In the genomic region with DNA sequence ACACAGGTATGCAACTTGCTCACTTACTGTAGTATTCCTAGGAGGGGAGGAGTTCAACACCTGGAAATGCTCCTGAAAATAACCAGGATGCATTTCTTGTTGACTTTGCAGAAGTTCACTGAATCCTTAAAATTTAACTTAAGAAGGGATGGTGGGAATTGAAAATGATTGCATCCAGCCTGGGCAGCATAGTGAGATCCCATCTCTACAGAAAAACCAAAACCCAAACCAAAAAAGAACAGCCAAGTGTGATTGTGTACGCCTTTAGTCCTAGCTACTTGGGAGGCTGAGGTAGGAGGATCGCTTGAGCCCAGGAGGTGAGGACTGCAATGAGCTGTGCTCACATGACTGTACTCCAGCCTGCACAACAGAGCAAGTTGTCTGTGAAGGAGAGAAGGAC, we compare ENCODE assay signal across 22 cellular contexts. TPM values are rescaled to one million over a fixed set of nuclear protein-coding genes. Genes with fewer than 3 reads are reported as not detected.
DNase-seq lines count a peak whose midpoint lies in the region; ATAC-seq, FAIRE-seq and TF ChIP-seq lines count a peak whose summit lies in the region.
"Had no signal": no experiment of that assay in that cellular context is flagged by ENCODE, and none has a peak within 500 bp of the region (broad histone marks: within the 10 kb centered on the region; RNA-seq: fewer than 3 reads in every experiment).

No MANE protein-coding gene starts in this region.

- H3K9me3 Mint-ChIP-seq in activated naive CD8-positive, alpha-beta T cell (ENCODE audit: low read depth): peaks cover 8% of the 10 kb centered on the region
- peaks cover 2% of the 10 kb centered on the region for H3K9me3 Mint-ChIP-seq in activated naive CD8-positive, alpha-beta T cell treated with anti-CD3 and anti-CD28 coated beads for 36 hours

- H3K4me3 Mint-ChIP-seq in activated naive CD8-positive, alpha-beta T cell: peak overlapping the region; percentile 60
- H3K4me3 Mint-ChIP-seq in activated naive CD8-positive, alpha-beta T cell treated with anti-CD3 and anti-CD28 coated beads for 36 hours: no peak overlapping the region
- H3K4me3 Mint-ChIP-seq: CD4-positive, CD25-positive, alpha-beta regulatory T cell had no signal

- CTCF ChIA-PET in HEK293 (lab: Yijun Ruan, JAX) (interaction anchor here (0.7 kb wide), 2 partner anchors 80 to 204 kb away, joined by 4 read pairs; no protein-coding TSS in a partner anchor), K562 (lab: Yijun Ruan, JAX; ENCODE audit: low intra/inter-chr PET ratio) (no interaction called here)

- peaks cover 31% of the 10 kb centered on the region for H3K27me3 Mint-ChIP-seq in activated naive CD8-positive, alpha-beta T cell
- peaks cover 38% of the 10 kb centered on the region for H3K27me3 Mint-ChIP-seq in activated naive CD8-positive, alpha-beta T cell treated with anti-CD3 and anti-CD28 coated beads for 36 hours

- H4K20me1 ChIP-seq in K562 (replicated peaks; ENCODE audit: control insufficient read depth, insufficient read depth, low read length): no peaks in the 10 kb centered on the region
- H4K20me1 ChIP-seq: BLaER1 had no signal

- H3K9me1 ChIP-seq in K562 (ENCODE audit: control insufficient read depth, insufficient read depth, low read length): no peaks in the 10 kb centered on the region

- H3K9me3 ChIP-seq in HEK293 (ENCODE audit: control insufficient read depth, insufficient read depth, low read depth, low read length) (no peaks in the 10 kb centered on the region), K562 (replicated peaks; ENCODE audit: control insufficient read depth, insufficient read depth, low read depth, low read length) (no peaks in the 10 kb centered on the region)
- H3K9me3 ChIP-seq: BLaER1, Caco-2 had no signal

- H3K36me3 Mint-ChIP-seq in activated naive CD8-positive, alpha-beta T cell: no peaks in the 10 kb centered on the region
- peaks cover 3% of the 10 kb centered on the region for H3K36me3 Mint-ChIP-seq in activated naive CD8-positive, alpha-beta T cell treated with anti-CD3 and anti-CD28 coated beads for 36 hours
- H3K36me3 Mint-ChIP-seq: CD4-positive, CD25-positive, alpha-beta regulatory T cell; CD8-positive, alpha-beta T cell had no signal

- peaks cover 2 to 14% of the 10 kb centered on the region in 2 experiments; a peak in 4 of 5 replicates for H3K27me3 ChIP-seq in K562 (ENCODE audit: control insufficient read depth in 2 of 2, insufficient read depth in 2 of 2, low read length in 2 of 2)
- H3K27me3 ChIP-seq: BLaER1 had no signal

- TF ChIP-seq EP300 in K562 (IDR thresholded peaks at IDR 0.05; ENCODE audit: low read length): no peak

- FAIRE-seq in K562 (lab: Jason Lieb, UNC): no peak
- FAIRE-seq: A204.1, G401.6, GM12892 had no signal

- no peak overlapping the region for H3K27ac ChIP-seq in HEK293 (ENCODE audit: extremely low read depth, low read depth, low read length)
- no peak overlapping the region for H3K27ac ChIP-seq in K562 (ENCODE audit: extremely low read depth, low read depth, low read length)
- H3K27ac ChIP-seq: 22Rv1, BLaER1, C4-2B had no signal

- TF ChIP-seq POLR2A in K562 (conservative IDR thresholded peaks at IDR 0.05): no peak

- H3K4me1 ChIP-seq in HEK293 (ENCODE audit: control insufficient read depth, insufficient read depth, low read length) (peaks cover 3% of the 10 kb centered on the region; the same call in 1 of the 2 replicates), K562 (replicated peaks in 1 of 2; ENCODE audit: control insufficient read depth in 2 of 2, insufficient read depth in 2 of 2, low read length in 2 of 2) (peaks cover 3 to 5% of the 10 kb centered on the region in 2 experiments; a peak in 3 of 5 replicates)
- H3K4me1 ChIP-seq: BLaER1, Caco-2 had no signal

- no peak overlapping the region for H3K4me3 ChIP-seq in HEK293 (ENCODE audit: low read depth, low read length)
- H3K4me3 ChIP-seq in K562: no peak overlapping the region
- H3K4me3 ChIP-seq: BLaER1 had no signal

- POLR2A ChIA-PET in HEK293 (lab: Yijun Ruan, JAX): interaction anchor here (0.8 kb wide), 1 partner anchor 14 kb away, joined by 5 read pairs; the partner anchor contains the start of gene GLO1
- POLR2A ChIA-PET in K562 (lab: Yijun Ruan, JAX): interaction anchor here (0.7 to 1.0 kb wide), 2 partner anchors 9 to 10 kb away, joined by 3 read pairs; no protein-coding TSS in a partner anchor

- peak overlapping the region; percentile 40 for H2AFZ ChIP-seq in K562 (ENCODE audit: low read depth, low read length)

- no TSS peak for BruUV-seq in K562 (replicated peaks; lab: Mats Ljungman, UMichigan)

- no peaks in the 10 kb centered on the region for H3K79me2 ChIP-seq in K562 (ENCODE audit: control insufficient read depth, insufficient read depth, low read length)

- 11% methylated on average over 2 of the region's 2 CpGs for WGBS in K562 (ENCODE audit: insufficient coverage, low coverage, missing lambda C conversion rate)

- ATAC-seq in K562 (peak; percentile 25; the same call in 2 of the 3 replicates), esophagus mucosa (no peak), HG02981 (IDR thresholded peaks at IDR 0.05; ENCODE audit: unreplicated experiment) (no peak)
- ATAC-seq: CD8-positive, alpha-beta T cell had no signal

- TF ChIP-seq CTCF in HEK293 (tag by site-specific recombination; IDR thresholded peaks at IDR 0.05) (no peak), K562 (IDR thresholded peaks at IDR 0.05 in 2 of 3, conservative IDR thresholded peaks at IDR 0.05 in 1 of 3; ENCODE audit: insufficient read depth in 2 of 3, low read depth in 1 of 3, low read length in 3 of 3) (no peak)

- H3K36me3 ChIP-seq in HEK293 (ENCODE audit: control insufficient read depth in 2 of 2, insufficient read depth in 1 of 2, low read length in 2 of 2) (no peaks in the 10 kb centered on the region), K562 (ENCODE audit: control insufficient read depth, insufficient read depth, low read length) (no peaks in the 10 kb centered on the region)
- H3K36me3 ChIP-seq: BLaER1 had no signal

- TF ChIP-seq RAD21 in K562 (CRISPR knock-in tag; conservative IDR thresholded peaks at IDR 0.05 in 1 of 2, IDR thresholded peaks at IDR 0.05 in 1 of 2): no peak

- peaks cover 20% of the 10 kb centered on the region for H3K4me1 Mint-ChIP-seq in activated naive CD8-positive, alpha-beta T cell (ENCODE audit: low read depth)
- H3K4me1 Mint-ChIP-seq in activated naive CD8-positive, alpha-beta T cell treated with anti-CD3 and anti-CD28 coated beads for 36 hours: peaks cover 17% of the 10 kb centered on the region

- H3K4me2 ChIP-seq in K562 (ENCODE audit: insufficient read depth, low read length): no peak overlapping the region
- H3K4me2 ChIP-seq: BLaER1 had no signal

- H3K27ac Mint-ChIP-seq in activated naive CD8-positive, alpha-beta T cell: no peak overlapping the region
- no peak overlapping the region for H3K27ac Mint-ChIP-seq in activated naive CD8-positive, alpha-beta T cell treated with anti-CD3 and anti-CD28 coated beads for 36 hours
- H3K27ac Mint-ChIP-seq: B cell; CD4-positive, CD25-positive, alpha-beta regulatory T cell; CD8-positive, alpha-beta T cell had no signal

- in situ Hi-C loops in K562 (cut with MboI): no loop called here

- intact Hi-C loops in K562 (cut with micrococcal nuclease): no loop called here

- H3K9ac ChIP-seq in K562 (ENCODE audit: insufficient read depth in 1 of 2, low read depth in 2 of 2, low read length in 2 of 2): no peak overlapping the region
- H3K9ac ChIP-seq: BLaER1 had no signal

- DNase-seq in activated naive CD8-positive, alpha-beta T cell treated with anti-CD3 and anti-CD28 coated beads for 36 hours: no peak
- DNase-seq in K562 (ENCODE audit: extremely low read depth in 1 of 4, low spot score in 3 of 4): no peak
- DNase-seq: Caco-2; CD4-positive, CD25-positive, alpha-beta regulatory T cell; CD8-positive, alpha-beta T cell; DMS153; DND-41; GOT3; H7; HCEC 1CT had no signal

RNA-seq across cellular contexts. Expression of gene DNAH8, which starts 1.7 kb away (rescaled TPM):
- total RNA-seq in activated naive CD8-positive, alpha-beta T cell treated with anti-CD3 and anti-CD28 coated beads for 36 hours: under 1 TPM in 1 of 2 experiments, not detected in 1; 0.08 TPM
- 34.0 and 46.0 TPM in 2 replicates for total RNA-seq in K562 (2011; cell fraction: chromatin; rRNA removed; ENCODE audit: low replicate concordance)
- 2.8 and 5.4 TPM in 2 replicates for total RNA-seq in K562 (2011; cell fraction: nucleolus; rRNA removed)
- total RNA-seq in K562 (2011; cell fraction: nucleoplasm; rRNA removed): 5.0 and 10.5 TPM in 2 replicates
- total RNA-seq in K562 (2014; rRNA removed) (1.3 and 1.4 TPM in 2 replicates), K562 (2014; rRNA removed; fragmentation: Illumina TruSeq; extraction: Trizol) (3.9 and 4.2 TPM in 2 replicates), K562 (2015; rRNA removed; fragmentation: Illumina TruSeq; extraction: Trizol) (2.7 and 3.0 TPM in 2 replicates), K562 (2021) (2.8 and 2.9 TPM in 2 replicates), esophagus mucosa (0.04 TPM)
- polyA plus RNA-seq in K562 (2011; rRNA removed) (4.2 and 6.8 TPM in 2 replicates), K562 (2014; fragmentation: Illumina TruSeq; extraction: Trizol) (1.9 and 2.2 TPM in 2 replicates), K562 (2014; fragmentation: Nextera tagmentation; extraction: Ambion mirVana) (1 to 10 TPM; 1.2 to 1.3 TPM), K562 (2014; rRNA removed) (2.5 and 4.0 TPM in 2 replicates)
- 0.49 and 2.6 TPM in 2 replicates for polyA plus RNA-seq in K562 (2011; cell fraction: cytosol; rRNA removed)
- polyA plus RNA-seq in K562 (2011; cell fraction: nucleus; rRNA removed): 13.0 and 21.6 TPM in 2 replicates
- polyA plus RNA-seq in K562 (2012): 2.2 and 3.1 TPM in 2 replicates
- 12.4 and 32.0 TPM in 2 replicates for polyA minus RNA-seq in K562 (2011; rRNA and poly(A)+ RNA removed)
- 1.4 and 2.3 TPM in 2 replicates for polyA minus RNA-seq in K562 (2011; cell fraction: cytosol; rRNA and poly(A)+ RNA removed)
- 7.8 and 27.9 TPM in 2 replicates for polyA minus RNA-seq in K562 (2011; cell fraction: nucleus; rRNA and poly(A)+ RNA removed)
- total RNA-seq: Caco-2; CD8-positive, alpha-beta T cell had no signal
- polyA plus RNA-seq: AG04450 had no signal

RNA-seq across cellular contexts. Expression of gene GLO1, which starts 13.9 kb away (rescaled TPM):
- 100 to 1,000 TPM; 163 to 168 TPM for total RNA-seq in activated naive CD8-positive, alpha-beta T cell treated with anti-CD3 and anti-CD28 coated beads for 36 hours
- 16.7 and 46.2 TPM in 2 replicates for total RNA-seq in K562 (2011; cell fraction: chromatin; rRNA removed; ENCODE audit: low replicate concordance)
- 17.6 and 18.0 TPM in 2 replicates for total RNA-seq in K562 (2011; cell fraction: nucleolus; rRNA removed)
- 33.9 and 56.4 TPM in 2 replicates for total RNA-seq in K562 (2011; cell fraction: nucleoplasm; rRNA removed)
- 185 and 193 TPM in 2 replicates for total RNA-seq in K562 (2014; rRNA removed)
- total RNA-seq in K562 (2014; rRNA removed; fragmentation: Illumina TruSeq; extraction: Trizol): 268 and 311 TPM in 2 replicates
- 234 and 252 TPM in 2 replicates for total RNA-seq in K562 (2015; rRNA removed; fragmentation: Illumina TruSeq; extraction: Trizol)
- total RNA-seq in K562 (2021): 171 and 173 TPM in 2 replicates
- 253 and 331 TPM in 2 replicates for polyA plus RNA-seq in K562 (2011; rRNA removed)
- polyA plus RNA-seq in K562 (2011; cell fraction: cytosol; rRNA removed): 80.9 and 156 TPM in 2 replicates
- 32.5 and 59.8 TPM in 2 replicates for polyA plus RNA-seq in K562 (2011; cell fraction: nucleus; rRNA removed)
- polyA plus RNA-seq in K562 (2012): 153 and 176 TPM in 2 replicates
- 239 and 261 TPM in 2 replicates for polyA plus RNA-seq in K562 (2014; fragmentation: Illumina TruSeq; extraction: Trizol)
- 100 to 1,000 TPM; 155 to 203 TPM for polyA plus RNA-seq in K562 (2014; fragmentation: Nextera tagmentation; extraction: Ambion mirVana)
- polyA plus RNA-seq in K562 (2014; rRNA removed): 201 and 204 TPM in 2 replicates
- 172 and 181 TPM in 2 replicates for polyA minus RNA-seq in K562 (2011; rRNA and poly(A)+ RNA removed)
- 71.5 and 91.3 TPM in 2 replicates for polyA minus RNA-seq in K562 (2011; cell fraction: cytosol; rRNA and poly(A)+ RNA removed)
- 11.7 and 30.0 TPM in 2 replicates for polyA minus RNA-seq in K562 (2011; cell fraction: nucleus; rRNA and poly(A)+ RNA removed)
- 71.4 TPM for total RNA-seq in esophagus mucosa
